Comparison of ENCODE assay signal across 11 cellular contexts in genomic region chr10:117684673-117685211, GRCh38.
DNase-seq lines count a peak whose midpoint lies in the region; FAIRE-seq and TF ChIP-seq lines count a peak whose summit lies in the region.
"Had no signal": no experiment of that assay in that cellular context is flagged by ENCODE, and none has a peak within 500 bp of the region (broad histone marks: within the 10 kb centered on the region; RNA-seq: fewer than 3 reads in every experiment).

No MANE protein-coding gene starts in this region.

- H3K4me1 Mint-ChIP-seq in type B pancreatic cell (ENCODE audit: unreplicated experiment): peaks cover 5% of the 10 kb centered on the region

- TF ChIP-seq CTCF in kidney (IDR thresholded peaks at IDR 0.05; ENCODE audit: borderline replicate concordance, extremely low read depth, insufficient read depth) (peak; percentile 15), type B pancreatic cell (conservative IDR thresholded peaks at IDR 0.05) (no peak)

- no peaks in the 10 kb centered on the region for H3K9me3 Mint-ChIP-seq in type B pancreatic cell
- H3K9me3 Mint-ChIP-seq: neural crest cell had no signal

- H3K27ac Mint-ChIP-seq in type B pancreatic cell: no peak overlapping the region

- no peaks in the 10 kb centered on the region for H3K9me3 ChIP-seq in kidney (ENCODE audit: control insufficient read depth in 1 of 2, low read length in 2 of 2)
- H3K9me3 ChIP-seq: Peyer's patch had no signal

- intact Hi-C loops in kidney (cut with DNase I): no loop called here

- FAIRE-seq in kidney (lab: Jason Lieb, UNC): no peak
- no peak for FAIRE-seq in urothelium cell line (lab: Jason Lieb, UNC)
- FAIRE-seq: frontal cortex had no signal

- H3K4me3 Mint-ChIP-seq in type B pancreatic cell: no peak overlapping the region
- H3K4me3 Mint-ChIP-seq: neural crest cell had no signal

- no peak overlapping the region for H3K27ac ChIP-seq in kidney (ENCODE audit: low read depth in 2 of 2, low read length in 2 of 2)
- H3K27ac ChIP-seq: Peyer's patch had no signal

- no peak overlapping the region for H3K9ac ChIP-seq in kidney (ENCODE audit: low read length in 2 of 2)

- peaks cover 0 to 10% of the 10 kb centered on the region in 2 donors for H3K4me1 ChIP-seq in kidney (ENCODE audit: control insufficient read depth in 1 of 2, insufficient read depth in 1 of 2, low read depth in 1 of 2, low read length in 2 of 2)
- H3K4me1 ChIP-seq: Peyer's patch had no signal

- no peaks in the 10 kb centered on the region for H3K36me3 Mint-ChIP-seq in type B pancreatic cell

- H3K27me3 Mint-ChIP-seq in type B pancreatic cell: peaks cover 36% of the 10 kb centered on the region

- H3K4me3 ChIP-seq in kidney (ENCODE audit: low read length in 2 of 2): no peak overlapping the region
- H3K4me3 ChIP-seq: Peyer's patch had no signal

- DNase-seq in NCI-H82 (lab: John Stamatoyannopoulos, UW) (peak; percentile 9), NCI-H82 treated with DMSO at 0.1 percent for 48 hours (lab: John Stamatoyannopoulos, UW; ENCODE audit: unreplicated experiment) (no peak), astrocyte of the hippocampus (ENCODE audit: low read depth, low spot score) (peak; percentile 65), kidney (peak; percentile 96), urothelium cell line (ENCODE audit: low spot score) (peak; percentile 25), GM19238 (ENCODE audit: insufficient read length, low spot score) (no peak), amniotic stem cell (lab: John Stamatoyannopoulos, UW) (no peak), type B pancreatic cell (ENCODE audit: extremely low spot score, unreplicated experiment) (no peak)

- H3K36me3 ChIP-seq in kidney (ENCODE audit: control insufficient read depth in 1 of 2, insufficient read depth in 2 of 2, low read length in 2 of 2): no peaks in the 10 kb centered on the region
- H3K36me3 ChIP-seq: Peyer's patch had no signal

Comparison
In these comparisons a context has a peak if more than half of its experiments do, and no peak if none do; other contexts are left out.
1. DNase-seq: peak in NCI-H82 (single experiment), astrocyte of the hippocampus (single experiment), kidney (single experiment) and urothelium cell line (single experiment); none in NCI-H82 treated with DMSO at 0.1 percent for 48 hours (single experiment), GM19238 (single experiment), amniotic stem cell (single experiment) and type B pancreatic cell (single experiment).